In the genomic region with DNA sequence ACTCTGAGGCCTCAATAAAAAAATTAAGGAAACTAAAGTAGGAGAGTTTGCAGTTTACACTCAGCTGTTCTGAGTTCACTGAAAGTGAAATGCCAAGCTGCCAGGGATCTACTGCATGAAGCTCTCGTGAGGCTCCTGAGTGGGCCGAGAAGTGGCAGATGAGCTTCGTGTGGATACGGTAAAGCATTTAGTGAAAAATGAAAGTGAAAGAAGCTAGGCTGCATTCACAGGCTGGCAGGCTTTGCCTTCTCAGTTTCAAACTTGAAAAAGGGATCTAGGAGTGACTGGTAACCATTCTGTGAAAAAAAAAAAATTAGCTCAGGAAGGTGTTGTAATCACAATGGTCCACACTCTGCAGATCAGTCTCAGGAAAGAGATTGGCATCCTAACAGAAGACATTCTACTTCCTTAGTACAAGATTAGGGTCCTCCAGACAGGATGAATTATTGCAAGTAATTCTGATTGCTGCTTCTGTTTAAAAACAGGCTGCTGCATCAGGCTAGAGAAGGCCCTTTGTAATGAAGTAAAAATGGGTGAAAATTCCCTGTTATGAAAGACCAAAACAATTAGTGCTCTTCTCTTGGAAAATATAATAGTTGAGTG, we compare ENCODE assay signal across 8 cellular contexts.
A peak's percentile ranks its signal among the peaks of the same experiment; 100 is the strongest.
DNase-seq lines count a peak whose midpoint lies in the region; ATAC-seq, FAIRE-seq and TF ChIP-seq lines count a peak whose summit lies in the region.

No MANE protein-coding gene starts in this region.

- FAIRE-seq in endothelial cell of umbilical vein (lab: Jason Lieb, UNC): peak; percentile 70

- H3K4me1 ChIP-seq in endothelial cell of umbilical vein (ENCODE audit: control insufficient read depth, extremely low read depth, insufficient read depth, low read length) (peaks cover 6% of the 10 kb centered on the region), thymus (ENCODE audit: control insufficient read depth, insufficient read depth, low read length) (peaks cover 2% of the 10 kb centered on the region)

- H3K36me3 Mint-ChIP-seq in activated CD8-positive, alpha-beta T cell treated with anti-CD3 and anti-CD28 coated beads, Interleukin-2, amount 10 ng/mL, durations not matched to agents 7 days and 5 days (ENCODE audit: low read depth): no peaks in the 10 kb centered on the region

- ATAC-seq in HG02852 (IDR thresholded peaks at IDR 0.05; ENCODE audit: unreplicated experiment): peak; percentile 96
- peak; percentile 100 for ATAC-seq in activated CD8-positive, alpha-beta T cell treated with anti-CD3 and anti-CD28 coated beads, Interleukin-2, amount 10 ng/mL, durations not matched to agents 7 days and 5 days

- no peaks in the 10 kb centered on the region for H3K36me3 ChIP-seq in endothelial cell of umbilical vein (ENCODE audit: control insufficient read depth in 2 of 2, extremely low read depth in 1 of 2, insufficient read depth in 2 of 2, low read length in 2 of 2)
- H3K36me3 ChIP-seq in thymus (ENCODE audit: control insufficient read depth, insufficient read depth): no peaks in the 10 kb centered on the region

- under 1% methylated on average over 4 of the region's 4 CpGs for whole genome bisulfite sequencing in thymus

- H3K4me1 Mint-ChIP-seq in activated CD8-positive, alpha-beta T cell treated with anti-CD3 and anti-CD28 coated beads, Interleukin-2, amount 10 ng/mL, durations not matched to agents 7 days and 5 days (ENCODE audit: low read depth): peaks cover 8% of the 10 kb centered on the region

- H3K9me3 ChIP-seq in endothelial cell of umbilical vein (replicated peaks; ENCODE audit: control insufficient read depth, insufficient read depth, low read length) (no peaks in the 10 kb centered on the region), thymus (ENCODE audit: control insufficient read depth) (no peaks in the 10 kb centered on the region)

- H3K27ac ChIP-seq in endothelial cell of umbilical vein (ENCODE audit: insufficient read depth, low read depth, low read length) (peak overlapping the region; percentile 40), thymus (ENCODE audit: low read depth) (peak overlapping the region; percentile 31)

- DNase-seq in NCI-H510A treated with DMSO at 0.1 percent for 48 hours (lab: John Stamatoyannopoulos, UW): peak; percentile 2
- no peak for DNase-seq in NCI-H510A (lab: John Stamatoyannopoulos, UW)
- DNase-seq in NCI-H2029 treated with DMSO at 0.1 percent for 48 hours (lab: John Stamatoyannopoulos, UW): peak; percentile 34
- DNase-seq in activated CD8-positive, alpha-beta T cell treated with anti-CD3 and anti-CD28 coated beads, Interleukin-2, amount 10 ng/mL, durations not matched to agents 7 days and 5 days: peak; percentile 66
- peak; percentile 75 for DNase-seq in endothelial cell of umbilical vein (ENCODE audit: low read depth, low spot score)
- peak; percentile 27 for DNase-seq in non-pigmented ciliary epithelial cell (ENCODE audit: low read depth)

- no peaks in the 10 kb centered on the region for H3K9me3 Mint-ChIP-seq in activated CD8-positive, alpha-beta T cell treated with anti-CD3 and anti-CD28 coated beads, Interleukin-2, amount 10 ng/mL, durations not matched to agents 7 days and 5 days (ENCODE audit: insufficient read depth)

- peak overlapping the region; percentile 90 for H3K27ac Mint-ChIP-seq in activated CD8-positive, alpha-beta T cell treated with anti-CD3 and anti-CD28 coated beads, Interleukin-2, amount 10 ng/mL, durations not matched to agents 7 days and 5 days

- POLR2A ChIA-PET in activated CD8-positive, alpha-beta T cell treated with anti-CD3 and anti-CD28 coated beads, Interleukin-2, amount 10 ng/mL, durations not matched to agents 7 days and 5 days (lab: Charles Lee): interaction anchor here (0.7 kb wide), 1 partner anchor 208 kb away, joined by 3 read pairs; no protein-coding TSS in a partner anchor
- POLR2A ChIA-PET in endothelial cell of umbilical vein (lab: Charles Lee): interaction anchor here (0.7 kb wide), 1 partner anchor 39 kb away, joined by 3 read pairs; no protein-coding TSS in a partner anchor

- peak overlapping the region; percentile 72 for H3K4me2 ChIP-seq in endothelial cell of umbilical vein (ENCODE audit: insufficient read depth, low read length)

- H2AFZ ChIP-seq in endothelial cell of umbilical vein (ENCODE audit: low read depth, low read length): peak overlapping the region; percentile 65

- no peaks in the 10 kb centered on the region for H3K27me3 Mint-ChIP-seq in activated CD8-positive, alpha-beta T cell treated with anti-CD3 and anti-CD28 coated beads, Interleukin-2, amount 10 ng/mL, durations not matched to agents 7 days and 5 days (ENCODE audit: low read depth)

- no peaks in the 10 kb centered on the region for H3K79me2 ChIP-seq in endothelial cell of umbilical vein (ENCODE audit: control insufficient read depth, insufficient read depth, low read length)

- intact Hi-C loops in endothelial cell of umbilical vein (cut with micrococcal nuclease): no loop called here

- H3K9ac ChIP-seq in endothelial cell of umbilical vein (replicated peaks; ENCODE audit: extremely low read depth, insufficient read depth, low read length): peak overlapping the region; percentile 55

- no peaks in the 10 kb centered on the region for H4K20me1 ChIP-seq in endothelial cell of umbilical vein (replicated peaks; ENCODE audit: control insufficient read depth, extremely low read depth, insufficient read depth, low read length)

- H3K4me3 Mint-ChIP-seq in activated CD8-positive, alpha-beta T cell treated with anti-CD3 and anti-CD28 coated beads, Interleukin-2, amount 10 ng/mL, durations not matched to agents 7 days and 5 days: peak overlapping the region; percentile 68

- no peaks in the 10 kb centered on the region for H3K9me1 ChIP-seq in endothelial cell of umbilical vein (replicated peaks; ENCODE audit: control insufficient read depth, extremely low read depth, insufficient read depth, low read length)

- no peaks in the 10 kb centered on the region for H3K27me3 ChIP-seq in endothelial cell of umbilical vein (ENCODE audit: control insufficient read depth in 2 of 2, insufficient read depth in 2 of 2, low read length in 2 of 2)
- no peaks in the 10 kb centered on the region for H3K27me3 ChIP-seq in thymus (ENCODE audit: control insufficient read depth, insufficient read depth)

- TF ChIP-seq CTCF in endothelial cell of umbilical vein (IDR thresholded peaks at IDR 0.05; ENCODE audit: extremely low read depth in 1 of 2, insufficient read depth in 1 of 2, low read depth in 1 of 2, low read length in 2 of 2): no peak

- BruUV-seq in endothelial cell of umbilical vein (replicated peaks; lab: Mats Ljungman, UMichigan): no TSS peak

- H3K4me3 ChIP-seq in endothelial cell of umbilical vein (replicated peaks in 1 of 3; ENCODE audit: insufficient read depth in 1 of 3, low read depth in 1 of 3, low read length in 3 of 3): peak overlapping the region in 1 of 3 experiments; percentile 40
- peak overlapping the region; percentile 25 for H3K4me3 ChIP-seq in thymus (ENCODE audit: low read length)

- dilution Hi-C loops in endothelial cell of umbilical vein (cut with MboI; ENCODE audit: extremely low pct_ligation_motif_present, low sequenced_read_pairs): no loop called here

- CTCF ChIA-PET in activated CD8-positive, alpha-beta T cell treated with anti-CD3 and anti-CD28 coated beads, Interleukin-2, amount 10 ng/mL, durations not matched to agents 7 days and 5 days (lab: Charles Lee): no interaction called here
- CTCF ChIA-PET in endothelial cell of umbilical vein (lab: Charles Lee): interaction anchor here (0.8 to 1.2 kb wide), 4 partner anchors 10 to 117 kb away, joined by 3 to 6 read pairs (median 4); no protein-coding TSS in a partner anchor

- TF ChIP-seq POLR2A in endothelial cell of umbilical vein (IDR thresholded peaks at IDR 0.05; ENCODE audit: low read depth, low read length): no peak

TF ChIP-seq in endothelial cell of umbilical vein, 7 proteins besides CTCF, POLR2A, EP300 and RAD21:
- TF ChIP-seq GATA2 (IDR thresholded peaks at IDR 0.05; ENCODE audit: insufficient read depth, insufficient read length, low read depth, low read length) (no peak), EZH2 (IDR thresholded peaks at IDR 0.05; ENCODE audit: borderline replicate concordance, low read depth, low read length, severe bottlenecking) (no peak), POLR2AphosphoS5 (IDR thresholded peaks at IDR 0.05; ENCODE audit: insufficient read depth, low read depth, low read length) (no peak)
TF ChIP-seq in endothelial cell of umbilical vein: peak in this region for 0.
